Comparison of ENCODE assay signal across 15 cellular contexts in the genomic region with DNA sequence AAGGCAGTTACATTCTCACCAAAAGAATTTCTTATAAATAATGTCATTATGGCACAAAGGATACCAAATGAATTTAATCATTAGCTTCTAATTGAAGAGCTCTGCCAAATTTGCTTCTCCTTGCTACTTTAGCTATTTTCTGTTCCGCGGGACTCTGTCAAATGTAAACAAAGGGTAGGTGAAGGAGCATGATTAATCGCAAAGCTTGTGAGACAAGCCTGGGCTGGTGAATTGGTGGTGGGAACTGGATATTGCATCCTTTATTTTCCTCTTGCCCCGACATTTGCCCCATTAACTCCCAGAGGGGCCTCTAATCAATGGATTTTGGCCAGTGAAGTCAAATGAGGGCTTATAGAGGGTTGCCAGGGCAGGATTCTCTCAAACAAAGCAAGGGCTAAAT.
DNase-seq lines count a peak whose midpoint lies in the region; ATAC-seq and TF ChIP-seq lines count a peak whose summit lies in the region.
"Had no signal": no experiment of that assay in that cellular context is flagged by ENCODE, and none has a peak within 500 bp of the region (broad histone marks: within the 10 kb centered on the region; RNA-seq: fewer than 3 reads in every experiment).

No MANE protein-coding gene starts in this region.

- H2BK5ac ChIP-seq in mesenchymal stem cell (ENCODE audit: low read depth, low read length, poor library complexity, severe bottlenecking): no peak overlapping the region

- H4K8ac ChIP-seq in mesenchymal stem cell (ENCODE audit: low read length): no peak overlapping the region

- H2AFZ ChIP-seq in mesenchymal stem cell (ENCODE audit: low read depth, low read length): no peak overlapping the region

- no peak overlapping the region for H4K91ac ChIP-seq in mesenchymal stem cell (ENCODE audit: low read length)

- no peaks in the 10 kb centered on the region for H3K27me3 ChIP-seq in mesenchymal stem cell (ENCODE audit: control insufficient read depth in 1 of 2, insufficient read depth in 1 of 2, low read length in 2 of 2)

- no peak overlapping the region for H3K4me3 Mint-ChIP-seq in Calu3 (ENCODE audit: low read depth, unreplicated experiment)
- peak overlapping the region in 3 of 5 experiments; percentile 22 to 57 (median 32) for H3K4me3 Mint-ChIP-seq in brain
- H3K4me3 Mint-ChIP-seq: activated T-cell treated with anti-CD3 and anti-CD28 coated beads, Interleukin-2, amount 50 U/mL, for 24 hours had no signal

- no peaks in the 10 kb centered on the region for H3K36me3 Mint-ChIP-seq in Calu3 (ENCODE audit: insufficient read depth, unreplicated experiment)
- H3K36me3 Mint-ChIP-seq in brain: no peaks in the 10 kb centered on the region

- intact Hi-C loops in Calu3 (cut with micrococcal nuclease; ENCODE audit: unreplicated experiment): no loop called here

- ATAC-seq in HG03095 (IDR thresholded peaks at IDR 0.05; ENCODE audit: unreplicated experiment) (no peak), GM19452 (IDR thresholded peaks at IDR 0.05; ENCODE audit: unreplicated experiment) (no peak)
- ATAC-seq: activated CD4-positive, CD25-positive, alpha-beta regulatory T cell treated with anti-CD3 and anti-CD28 coated beads, Interleukin-2, amount 50 U/mL, for 24 hours had no signal

- H3K23ac ChIP-seq in mesenchymal stem cell (ENCODE audit: low read length in 2 of 2): no peak overlapping the region

- H3K18ac ChIP-seq in mesenchymal stem cell (ENCODE audit: low read depth in 1 of 2, low read length in 2 of 2): peak overlapping the region in 1 of 2 experiments; percentile 8

- no peak overlapping the region for H3K27ac Mint-ChIP-seq in Calu3 (ENCODE audit: unreplicated experiment)
- H3K27ac Mint-ChIP-seq in brain: peak overlapping the region in 3 of 5 experiments; percentile 5 to 77 (median 63)
- H3K27ac Mint-ChIP-seq: activated T-cell treated with anti-CD3 and anti-CD28 coated beads, Interleukin-2, amount 50 U/mL, for 24 hours had no signal

- peaks cover 16% of the 10 kb centered on the region for H3K4me1 Mint-ChIP-seq in Calu3 (ENCODE audit: low read depth, unreplicated experiment)
- H3K4me1 Mint-ChIP-seq in brain: peaks cover 22% of the 10 kb centered on the region

- H3K36me3 ChIP-seq in mesenchymal stem cell (ENCODE audit: control insufficient read depth in 1 of 2, insufficient read depth in 2 of 2, low read depth in 1 of 2, low read length in 2 of 2): no peaks in the 10 kb centered on the region

- H3K14ac ChIP-seq in mesenchymal stem cell (ENCODE audit: low read length in 2 of 2): no peak overlapping the region

- no peak overlapping the region for H2BK120ac ChIP-seq in mesenchymal stem cell (ENCODE audit: low read depth, low read length)

- H2BK15ac ChIP-seq in mesenchymal stem cell (ENCODE audit: low read depth, poor library complexity, severe bottlenecking): no peak overlapping the region

- H3K79me1 ChIP-seq in mesenchymal stem cell (replicated peaks; ENCODE audit: low read length, poor library complexity, severe bottlenecking): no peaks in the 10 kb centered on the region

- H2BK12ac ChIP-seq in mesenchymal stem cell (ENCODE audit: low read length in 2 of 2): peak overlapping the region in 1 of 2 experiments; percentile 57

- H3K27me3 Mint-ChIP-seq in Calu3 (ENCODE audit: unreplicated experiment) (no peaks in the 10 kb centered on the region), brain (peaks cover 3% of the 10 kb centered on the region)

- H3K4ac ChIP-seq in mesenchymal stem cell (ENCODE audit: low read depth in 1 of 2, low read length in 2 of 2): peak overlapping the region in 1 of 2 experiments; percentile 28

- peaks cover 2% of the 10 kb centered on the region for H3K4me1 ChIP-seq in mesenchymal stem cell (ENCODE audit: control insufficient read depth, insufficient read depth, low read depth, low read length)

- no peaks in the 10 kb centered on the region for H3K9me3 ChIP-seq in mesenchymal stem cell (ENCODE audit: control insufficient read depth, low read length)

- CTCF ChIA-PET in Calu3 (lab: Charles Lee): interaction anchor here (0.5 to 0.6 kb wide), 2 partner anchors 82 to 468 kb away, joined by 4 read pairs; no protein-coding TSS in a partner anchor

- H3K4me3 ChIP-seq in mesenchymal stem cell (ENCODE audit: insufficient read depth in 1 of 2, low read depth in 1 of 2, low read length in 2 of 2): no peak overlapping the region
- H3K4me3 ChIP-seq: skin epidermis had no signal

- no peak overlapping the region for H2AK5ac ChIP-seq in mesenchymal stem cell (ENCODE audit: low read length, severe bottlenecking)

- H3K4me2 ChIP-seq in mesenchymal stem cell (ENCODE audit: low read length, poor library complexity, severe bottlenecking): peak overlapping the region; percentile 55

- DNase-seq in Calu3 (peak; percentile 31), NAMALWA (ENCODE audit: low spot score) (peak; percentile 11), mesenchymal stem cell (peak; percentile 64), NCI-H1436 treated with DMSO at 0.1 percent for 48 hours (lab: John Stamatoyannopoulos, UW) (no peak), GM19238 (ENCODE audit: insufficient read length, low spot score) (no peak)
- DNase-seq: activated T-cell treated with anti-CD3 and anti-CD28 coated beads, Interleukin-2, amount 50 U/mL, for 24 hours; amniotic stem cell; effector CD4-positive, alpha-beta T cell; hypothalamus had no signal

- 0% methylated on average over 3 of the region's 4 CpGs for WGBS in mesenchymal stem cell

- peak overlapping the region; percentile 71 for H3K27ac ChIP-seq in mesenchymal stem cell (ENCODE audit: low read length, poor library complexity, severe bottlenecking)
- H3K27ac ChIP-seq: C4-2B had no signal

- H3K9me3 Mint-ChIP-seq in Calu3 (ENCODE audit: low read depth, unreplicated experiment) (no peaks in the 10 kb centered on the region), brain (peaks cover 10 to 14% (median 12%) of the 10 kb centered on the region in 5 experiments)

- no peak overlapping the region for H3K9ac ChIP-seq in mesenchymal stem cell (ENCODE audit: low read length)

- no TSS peak for BruUV-seq in Calu3 (replicated peaks; lab: Mats Ljungman, UMichigan)

- TF ChIP-seq CTCF in Calu3 (IDR thresholded peaks at IDR 0.05; ENCODE audit: unreplicated experiment) (no peak), brain (conservative IDR thresholded peaks at IDR 0.05) (peak in 1 of 2 experiments; percentile 18)

Comparison
In these comparisons a context has a peak if more than half of its experiments do, and no peak if none do; other contexts are left out.
1. DNase-seq: peak in Calu3 (single experiment), NAMALWA (single experiment) and mesenchymal stem cell (single experiment); none in NCI-H1436 treated with DMSO at 0.1 percent for 48 hours (single experiment) and GM19238 (single experiment).